8 cellular contexts compared by ENCODE assay signal in the genomic region with DNA sequence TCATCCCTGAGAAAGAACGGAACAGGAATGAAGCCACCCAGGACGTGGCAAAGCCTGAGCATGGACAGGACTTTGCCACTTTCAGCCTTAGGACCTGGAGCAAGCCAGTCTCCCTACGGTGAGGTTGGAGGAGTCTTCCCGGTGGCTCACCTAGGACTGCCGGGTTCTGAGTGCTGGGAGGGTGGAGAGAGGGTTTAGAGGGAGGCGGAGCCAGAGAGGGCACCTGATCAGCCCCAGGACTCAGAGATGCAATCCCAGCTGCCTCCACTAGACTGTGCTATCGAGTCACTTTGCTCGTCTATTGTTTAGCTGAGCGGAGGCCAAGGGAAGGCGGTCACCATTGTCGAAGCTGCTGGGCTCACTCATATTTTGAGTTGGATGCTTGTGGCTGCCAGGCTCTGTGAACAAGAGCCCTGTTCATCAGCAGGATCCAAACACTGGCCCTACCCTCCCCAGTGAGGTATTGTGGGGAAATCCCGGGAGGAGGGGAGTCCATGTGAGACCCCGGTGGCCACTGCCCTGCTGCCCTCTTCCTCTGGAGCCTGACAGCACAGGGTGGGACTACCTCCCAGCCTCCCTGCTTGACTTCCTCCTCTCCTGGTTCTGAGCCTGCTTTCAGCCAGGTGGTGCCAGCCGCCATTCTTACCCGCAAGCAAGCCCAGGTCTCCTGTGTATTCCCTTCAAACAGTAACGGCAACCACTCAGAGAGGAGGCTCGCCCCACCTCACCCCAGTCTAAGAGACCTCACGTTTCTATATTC. TPM values are rescaled to one million over a fixed set of nuclear protein-coding genes. Genes with fewer than 3 reads are reported as not detected.
A peak's percentile ranks its signal among the peaks of the same experiment; 100 is the strongest.
DNase-seq lines count a peak whose midpoint lies in the region; ATAC-seq and TF ChIP-seq lines count a peak whose summit lies in the region.

No MANE protein-coding gene starts in this region.

- POLR2A ChIA-PET in activated CD4-positive, alpha-beta T cell treated with anti-CD3 and anti-CD28 coated beads for 36 hours (lab: Charles Lee) = interaction anchor here (0.6 kb wide), 1 partner anchor 35 kb away, joined by 6 read pairs; no protein-coding TSS in a partner anchor

- H3K27ac Mint-ChIP-seq in activated CD4-positive, alpha-beta T cell treated with anti-CD3 and anti-CD28 coated beads for 36 hours = no peak overlapping the region
- H3K27ac Mint-ChIP-seq in dendritic cell treated with granulocyte-macrophage colony-stimulating factor and Interleukin-4, amounts not matched to agents 40 ng/mL and 50 ng/mL, for 4 days = peak overlapping the region; percentile 23

- CTCF ChIA-PET in activated CD4-positive, alpha-beta T cell treated with anti-CD3 and anti-CD28 coated beads for 36 hours (lab: Charles Lee) = interaction anchor here (0.7 to 2.6 kb wide), 9 partner anchors 8 to 88 kb away, joined by 3 to 23 read pairs (median 5); no protein-coding TSS in a partner anchor

- peak in 1 of 3 donors; percentile 55 for TF ChIP-seq CTCF in lower leg skin (IDR thresholded peaks at IDR 0.05)

- H3K4me1 ChIP-seq in HAP-1 = no peaks in the 10 kb centered on the region

- H3K9me3 ChIP-seq in HAP-1 = no peaks in the 10 kb centered on the region

- DNase-seq in CD1c-positive myeloid dendritic cell (ENCODE audit: extremely low spot score) (peak; percentile 87), HAP-1 (ENCODE audit: low spot score in 2 of 2) (peak; percentile 82 to 94), NCI-H345 treated with DMSO at 0.1 percent for 48 hours (lab: John Stamatoyannopoulos, UW; ENCODE audit: unreplicated experiment) (peak; percentile 16), lower leg skin (ENCODE audit: low spot score in 2 of 2) (peak; percentile 89 to 96)
- peak; percentile 89 for DNase-seq in activated CD4-positive, alpha-beta T cell treated with anti-CD3 and anti-CD28 coated beads for 36 hours
- peak; percentile 32 to 77 (median 35) for DNase-seq in stimulated activated CD4-positive, alpha-beta T cell treated with anti-CD3 and anti-CD28 coated beads, TNF-alpha, amount 100 ng/mL, for 24 hours (ENCODE audit: low read depth in 3 of 3)

- peak; percentile 99 for ATAC-seq in activated CD4-positive, alpha-beta T cell treated with anti-CD3 and anti-CD28 coated beads for 36 hours
- no peak for ATAC-seq in GM21723 (IDR thresholded peaks at IDR 0.05; ENCODE audit: unreplicated experiment)

- intact Hi-C loops in activated CD4-positive, alpha-beta T cell treated with anti-CD3 and anti-CD28 coated beads for 36 hours (cut with DNase I, micrococcal nuclease) = loop anchor here in 1 of 2 experiments (1.0 kb wide), 4 partner anchors 30 to 87 kb away; no protein-coding TSS in a partner anchor
- intact Hi-C loops in dendritic cell treated with granulocyte-macrophage colony-stimulating factor and Interleukin-4, amounts not matched to agents 40 ng/mL and 50 ng/mL, for 4 days (cut with micrococcal nuclease) = loop anchor here (1.0 kb wide), 3 partner anchors 27 to 83 kb away; no protein-coding TSS in a partner anchor
- intact Hi-C loops in lower leg skin (cut with DNase I; ENCODE audit: low total_unique reads) = no loop called here

- H3K4me3 ChIP-seq in HAP-1 (no peak overlapping the region), lower leg skin (ENCODE audit: low read depth, poor library complexity, severe bottlenecking) (no peak overlapping the region)

- H3K36me3 Mint-ChIP-seq in activated CD4-positive, alpha-beta T cell treated with anti-CD3 and anti-CD28 coated beads for 36 hours (ENCODE audit: low read depth) = no peaks in the 10 kb centered on the region
- H3K36me3 Mint-ChIP-seq in dendritic cell treated with granulocyte-macrophage colony-stimulating factor and Interleukin-4, amounts not matched to agents 40 ng/mL and 50 ng/mL, for 4 days (ENCODE audit: low read depth) = no peaks in the 10 kb centered on the region

- in situ Hi-C loops in HAP-1 (cut with MboI; ENCODE audit: low sequenced_read_pairs) = no loop called here

- H3K27me3 ChIP-seq in HAP-1 (ENCODE audit: low read depth) = no peaks in the 10 kb centered on the region

- no peak for TF ChIP-seq POLR2A in lower leg skin (IDR thresholded peaks at IDR 0.05)

- H3K27me3 Mint-ChIP-seq in activated CD4-positive, alpha-beta T cell treated with anti-CD3 and anti-CD28 coated beads for 36 hours = peaks cover 20% of the 10 kb centered on the region
- H3K27me3 Mint-ChIP-seq in dendritic cell treated with granulocyte-macrophage colony-stimulating factor and Interleukin-4, amounts not matched to agents 40 ng/mL and 50 ng/mL, for 4 days = peaks cover 54% of the 10 kb centered on the region

- H3K9me3 Mint-ChIP-seq in activated CD4-positive, alpha-beta T cell treated with anti-CD3 and anti-CD28 coated beads for 36 hours (ENCODE audit: low read depth) = no peaks in the 10 kb centered on the region
- H3K9me3 Mint-ChIP-seq in dendritic cell treated with granulocyte-macrophage colony-stimulating factor and Interleukin-4, amounts not matched to agents 40 ng/mL and 50 ng/mL, for 4 days = no peaks in the 10 kb centered on the region

- WGBS in lower leg skin, 2 donors = 20 to 24% methylated on average over 18 of the region's 18 CpGs

- H3K4me3 Mint-ChIP-seq in activated CD4-positive, alpha-beta T cell treated with anti-CD3 and anti-CD28 coated beads for 36 hours = no peak overlapping the region
- H3K4me3 Mint-ChIP-seq in dendritic cell treated with granulocyte-macrophage colony-stimulating factor and Interleukin-4, amounts not matched to agents 40 ng/mL and 50 ng/mL, for 4 days = no peak overlapping the region

- H3K36me3 ChIP-seq in HAP-1 (replicated peaks) = no peaks in the 10 kb centered on the region

- no peaks in the 10 kb centered on the region for H3K4me1 Mint-ChIP-seq in activated CD4-positive, alpha-beta T cell treated with anti-CD3 and anti-CD28 coated beads for 36 hours
- peaks cover 15% of the 10 kb centered on the region for H3K4me1 Mint-ChIP-seq in dendritic cell treated with granulocyte-macrophage colony-stimulating factor and Interleukin-4, amounts not matched to agents 40 ng/mL and 50 ng/mL, for 4 days (ENCODE audit: low read depth)

RNA-seq across cellular contexts. Expression of a gene that starts 7.0 kb away (rescaled TPM):
- not detected for total RNA-seq in activated CD4-positive, alpha-beta T cell treated with anti-CD3 and anti-CD28 coated beads for 36 hours
- 1,000 to 10,000 TPM; 4,210 to 7,487 (median 6,656) TPM for total RNA-seq in lower leg skin

RNA-seq across cellular contexts. Expression of a gene that starts 7.8 kb away (rescaled TPM):
- not detected for total RNA-seq in activated CD4-positive, alpha-beta T cell treated with anti-CD3 and anti-CD28 coated beads for 36 hours
- 1 to 10 TPM in 1 of 4 donors, under 1 TPM in 2, not detected in 1; 0.47 to 1.6 (median 0.91) TPM for total RNA-seq in lower leg skin

RNA-seq across cellular contexts. Expression of a gene that starts 32.9 kb away (rescaled TPM):
- total RNA-seq in activated CD4-positive, alpha-beta T cell treated with anti-CD3 and anti-CD28 coated beads for 36 hours = not detected
- total RNA-seq in lower leg skin = 100 to 1,000 TPM in 1 of 4 donors, 10 to 100 TPM in 3; 79.2 to 447 (median 81.8) TPM

RNA-seq across cellular contexts. Expression of a gene that starts 44.7 kb away (rescaled TPM):
- not detected for total RNA-seq in activated CD4-positive, alpha-beta T cell treated with anti-CD3 and anti-CD28 coated beads for 36 hours
- 1,000 to 10,000 TPM in 2 of 4 donors, 100 to 1,000 TPM in 2; 474 to 1,574 (median 971) TPM for total RNA-seq in lower leg skin

RNA-seq across cellular contexts. Expression of a gene that starts 51.6 kb away (rescaled TPM):
- not detected for total RNA-seq in activated CD4-positive, alpha-beta T cell treated with anti-CD3 and anti-CD28 coated beads for 36 hours
- 100 to 1,000 TPM in 3 of 4 donors, 10 to 100 TPM in 1; 96.0 to 482 (median 285) TPM for total RNA-seq in lower leg skin

Comparison
In these comparisons a context has a peak if more than half of its experiments do, and no peak if none do; other contexts are left out.
1. DNase-seq: peak in every context shown above with its lines; median percentile 92 in lower leg skin; 89 in activated CD4-positive, alpha-beta T cell treated with anti-CD3 and anti-CD28 coated beads for 36 hours; 88 in HAP-1; 87 in CD1c-positive myeloid dendritic cell; 35 in stimulated activated CD4-positive, alpha-beta T cell treated with anti-CD3 and anti-CD28 coated beads, TNF-alpha, amount 100 ng/mL, for 24 hours; 16 in NCI-H345 treated with DMSO at 0.1 percent for 48 hours.
2. RNA of a gene that starts 7.0 kb away (total RNA-seq): 4,210 to 7,487 TPM in lower leg skin; not detected in activated CD4-positive, alpha-beta T cell treated with anti-CD3 and anti-CD28 coated beads for 36 hours; every median in the first group is over 1,000 times any median in the second.
3. RNA of a gene that starts 32.9 kb away (total RNA-seq): 79.2 to 447 TPM in lower leg skin; not detected in activated CD4-positive, alpha-beta T cell treated with anti-CD3 and anti-CD28 coated beads for 36 hours; every median in the first group is over 10 times any median in the second.